ENCODE assay signal across 2 cellular contexts in the genomic region with DNA sequence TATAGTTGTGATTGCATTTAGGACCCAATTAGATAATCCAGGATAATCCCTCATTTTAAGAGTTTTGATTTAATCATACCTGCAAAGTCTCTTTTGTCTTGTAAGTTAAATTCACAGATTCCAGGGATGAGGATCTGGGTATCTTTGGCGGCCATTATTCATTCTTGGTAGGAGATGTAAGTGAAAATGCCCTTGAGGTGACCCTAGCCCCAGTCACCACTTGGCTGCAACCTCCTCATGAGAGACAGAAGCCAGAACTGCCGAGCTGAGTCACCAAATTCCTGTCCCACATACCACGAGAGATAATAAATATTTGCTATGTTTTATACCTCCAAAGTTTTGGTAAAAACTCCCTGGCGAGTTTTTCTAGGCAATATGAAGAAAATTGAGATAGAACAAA.
A peak's percentile ranks its signal among the peaks of the same experiment; 100 is the strongest.
TF ChIP-seq lines count a peak whose summit lies in the region.

No MANE protein-coding gene starts in this region.

TF ChIP-seq in liver, 16 proteins besides CTCF, POLR2A, EP300 and RAD21 (continued from another document):
- TF ChIP-seq MAX (IDR thresholded peaks at IDR 0.05) = no peak
- TF ChIP-seq JUND (IDR thresholded peaks at IDR 0.05) = peak; percentile 45 to 59
- TF ChIP-seq RXRA (IDR thresholded peaks at IDR 0.05) = peak; percentile 20 to 22
- no peak for TF ChIP-seq FOXA1 (IDR thresholded peaks at IDR 0.05)
- TF ChIP-seq GABPA (IDR thresholded peaks at IDR 0.05 in 1 of 2, conservative IDR thresholded peaks at IDR 0.05 in 1 of 2) = no peak
- TF ChIP-seq EGR1 (IDR thresholded peaks at IDR 0.05; ENCODE audit: low read depth in 2 of 2) = no peak
- TF ChIP-seq SP1 (IDR thresholded peaks at IDR 0.05) = no peak
- no peak for TF ChIP-seq ZBTB33 (IDR thresholded peaks at IDR 0.05)
- no peak for TF ChIP-seq TAF1 (conservative IDR thresholded peaks at IDR 0.05)
- peak; percentile 59 for TF ChIP-seq NR2F2 (IDR thresholded peaks at IDR 0.05)

TF ChIP-seq in HepG2, 621 proteins besides CTCF, POLR2A, EP300 and RAD21 (continued from another document):
- TF ChIP-seq CEBPZ (IDR thresholded peaks at IDR 0.05; ENCODE audit: low read length) (no peak), NFE2 (CRISPR knock-in tag; IDR thresholded peaks at IDR 0.05) (no peak), CHCHD3 (CRISPR knock-in tag; IDR thresholded peaks at IDR 0.05) (no peak), ETV6 (CRISPR knock-in tag; conservative IDR thresholded peaks at IDR 0.05) (no peak), NCOA2 (CRISPR knock-in tag; IDR thresholded peaks at IDR 0.05) (no peak), SRY (CRISPR knock-in tag; IDR thresholded peaks at IDR 0.05) (no peak), ZNF891 (CRISPR knock-in tag; IDR thresholded peaks at IDR 0.05) (no peak), SIN3A (IDR thresholded peaks at IDR 0.05; ENCODE audit: borderline replicate concordance, low read depth, low read length) (no peak), SRSF4 (IDR thresholded peaks at IDR 0.05; ENCODE audit: low read depth, low read length, poor library complexity, severe bottlenecking) (no peak), ZBTB46 (CRISPR knock-in tag; IDR thresholded peaks at IDR 0.05; ENCODE audit: borderline replicate concordance) (no peak)
- TF ChIP-seq, protein P1, sequence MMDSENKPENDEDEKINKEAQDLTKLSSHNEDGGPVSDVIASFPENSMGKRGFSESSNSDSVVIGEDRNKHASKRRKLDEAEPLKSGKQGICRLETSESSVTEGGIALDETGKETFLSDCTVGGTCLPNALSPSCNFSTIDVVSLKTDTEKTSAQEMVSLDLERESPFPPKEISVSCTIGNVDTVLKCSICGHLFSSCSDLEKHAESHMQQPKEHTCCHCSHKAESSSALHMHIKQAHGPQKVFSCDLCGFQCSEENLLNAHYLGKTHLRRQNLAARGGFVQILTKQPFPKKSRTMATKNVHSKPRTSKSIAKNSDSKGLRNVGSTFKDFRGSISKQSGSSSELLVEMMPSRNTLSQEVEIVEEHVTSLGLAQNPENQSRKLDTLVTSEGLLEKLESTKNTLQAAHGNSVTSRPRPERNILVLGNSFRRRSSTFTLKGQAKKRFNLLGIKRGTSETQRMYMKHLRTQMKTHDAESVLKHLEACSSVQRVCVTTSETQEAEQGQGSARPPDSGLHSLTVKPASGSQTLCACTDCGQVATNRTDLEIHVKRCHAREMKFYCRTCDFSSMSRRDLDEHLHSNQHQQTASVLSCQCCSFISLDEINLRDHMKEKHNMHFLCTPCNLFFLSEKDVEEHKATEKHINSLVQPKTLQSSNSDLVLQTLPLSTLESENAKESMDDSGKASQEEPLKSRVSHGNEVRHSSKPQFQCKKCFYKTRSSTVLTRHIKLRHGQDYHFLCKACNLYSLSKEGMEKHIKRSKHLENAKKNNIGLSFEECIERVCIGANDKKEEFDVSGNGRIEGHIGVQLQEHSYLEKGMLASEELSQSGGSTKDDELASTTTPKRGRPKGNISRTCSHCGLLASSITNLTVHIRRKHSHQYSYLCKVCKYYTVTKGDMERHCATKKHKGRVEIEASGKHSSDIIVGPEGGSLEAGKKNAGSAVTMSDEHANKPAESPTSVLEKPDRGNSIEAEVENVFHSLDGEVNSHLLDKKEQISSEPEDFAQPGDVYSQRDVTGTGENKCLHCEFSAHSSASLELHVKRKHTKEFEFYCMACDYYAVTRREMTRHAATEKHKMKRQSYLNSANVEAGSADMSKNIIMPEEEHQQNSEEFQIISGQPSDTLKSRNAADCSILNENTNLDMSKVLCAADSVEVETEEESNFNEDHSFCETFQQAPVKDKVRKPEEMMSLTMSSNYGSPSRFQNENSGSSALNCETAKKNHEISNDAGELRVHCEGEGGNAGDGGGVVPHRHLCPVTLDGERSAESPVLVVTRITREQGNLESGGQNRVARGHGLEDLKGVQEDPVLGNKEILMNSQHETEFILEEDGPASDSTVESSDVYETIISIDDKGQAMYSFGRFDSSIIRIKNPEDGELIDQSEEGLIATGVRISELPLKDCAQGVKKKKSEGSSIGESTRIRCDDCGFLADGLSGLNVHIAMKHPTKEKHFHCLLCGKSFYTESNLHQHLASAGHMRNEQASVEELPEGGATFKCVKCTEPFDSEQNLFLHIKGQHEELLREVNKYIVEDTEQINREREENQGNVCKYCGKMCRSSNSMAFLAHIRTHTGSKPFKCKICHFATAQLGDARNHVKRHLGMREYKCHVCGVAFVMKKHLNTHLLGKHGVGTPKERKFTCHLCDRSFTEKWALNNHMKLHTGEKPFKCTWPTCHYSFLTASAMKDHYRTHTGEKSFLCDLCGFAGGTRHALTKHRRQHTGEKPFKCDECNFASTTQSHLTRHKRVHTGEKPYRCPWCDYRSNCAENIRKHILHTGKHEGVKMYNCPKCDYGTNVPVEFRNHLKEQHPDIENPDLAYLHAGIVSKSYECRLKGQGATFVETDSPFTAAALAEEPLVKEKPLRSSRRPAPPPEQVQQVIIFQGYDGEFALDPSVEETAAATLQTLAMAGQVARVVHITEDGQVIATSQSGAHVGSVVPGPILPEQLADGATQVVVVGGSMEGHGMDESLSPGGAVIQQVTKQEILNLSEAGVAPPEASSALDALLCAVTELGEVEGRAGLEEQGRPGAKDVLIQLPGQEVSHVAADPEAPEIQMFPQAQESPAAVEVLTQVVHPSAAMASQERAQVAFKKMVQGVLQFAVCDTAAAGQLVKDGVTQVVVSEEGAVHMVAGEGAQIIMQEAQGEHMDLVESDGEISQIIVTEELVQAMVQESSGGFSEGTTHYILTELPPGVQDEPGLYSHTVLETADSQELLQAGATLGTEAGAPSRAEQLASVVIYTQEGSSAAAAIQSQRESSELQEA (CRISPR knock-in tag; IDR thresholded peaks at IDR 0.05; ENCODE audit: not compliant biosample characterization) = no peak
- TF ChIP-seq, protein P2, sequence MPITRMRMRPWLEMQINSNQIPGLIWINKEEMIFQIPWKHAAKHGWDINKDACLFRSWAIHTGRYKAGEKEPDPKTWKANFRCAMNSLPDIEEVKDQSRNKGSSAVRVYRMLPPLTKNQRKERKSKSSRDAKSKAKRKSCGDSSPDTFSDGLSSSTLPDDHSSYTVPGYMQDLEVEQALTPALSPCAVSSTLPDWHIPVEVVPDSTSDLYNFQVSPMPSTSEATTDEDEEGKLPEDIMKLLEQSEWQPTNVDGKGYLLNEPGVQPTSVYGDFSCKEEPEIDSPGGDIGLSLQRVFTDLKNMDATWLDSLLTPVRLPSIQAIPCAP (CRISPR knock-in tag; IDR thresholded peaks at IDR 0.05; ENCODE audit: low read depth) = no peak
